In genomic region chrX:111680988-111681779, GRCh38 we compare ENCODE assay signal across 8 cellular contexts. TPM values are rescaled to one million over a fixed set of nuclear protein-coding genes. Genes with fewer than 3 reads are reported as not detected.
DNase-seq lines count a peak whose midpoint lies in the region; ATAC-seq lines count a peak whose summit lies in the region.

Gene ALG13, plus strand, starts transcription at chrX:111681170. Its CDS starts 49 bp downstream, at chrX:111681219.

- H3K27me3 Mint-ChIP-seq in dendritic cell treated with granulocyte-macrophage colony-stimulating factor and Interleukin-4, amounts not matched to agents 40 ng/mL and 50 ng/mL, for 4 days: no peaks in the 10 kb centered on the region

- ATAC-seq in GM19372 (IDR thresholded peaks at IDR 0.05; ENCODE audit: low read depth, unreplicated experiment): peak; percentile 96
- ATAC-seq in HG03558 (IDR thresholded peaks at IDR 0.05; ENCODE audit: extremely low read depth, unreplicated experiment): peak; percentile 93
- ATAC-seq in left lobe of liver: peak; percentile 97

- H3K36me3 Mint-ChIP-seq in dendritic cell treated with granulocyte-macrophage colony-stimulating factor and Interleukin-4, amounts not matched to agents 40 ng/mL and 50 ng/mL, for 4 days (ENCODE audit: low read depth): peaks cover 43% of the 10 kb centered on the region

- peak within 1 kb of the TSS; percentile 98 for H3K27ac Mint-ChIP-seq in dendritic cell treated with granulocyte-macrophage colony-stimulating factor and Interleukin-4, amounts not matched to agents 40 ng/mL and 50 ng/mL, for 4 days

- H3K4me3 Mint-ChIP-seq in dendritic cell treated with granulocyte-macrophage colony-stimulating factor and Interleukin-4, amounts not matched to agents 40 ng/mL and 50 ng/mL, for 4 days: peak within 1 kb of the TSS; percentile 91

- intact Hi-C loops in dendritic cell treated with granulocyte-macrophage colony-stimulating factor and Interleukin-4, amounts not matched to agents 40 ng/mL and 50 ng/mL, for 4 days (cut with micrococcal nuclease): no loop called here

- no peaks in the 10 kb centered on the region for H3K9me3 Mint-ChIP-seq in dendritic cell treated with granulocyte-macrophage colony-stimulating factor and Interleukin-4, amounts not matched to agents 40 ng/mL and 50 ng/mL, for 4 days

- DNase-seq in CD1c-positive myeloid dendritic cell (ENCODE audit: extremely low spot score) (peak; percentile 91), NCI-H748 (lab: John Stamatoyannopoulos, UW; ENCODE audit: unreplicated experiment) (peak; percentile 95), left lobe of liver (ENCODE audit: low spot score) (peak; percentile 86)
- peak; percentile 67 to 81 for DNase-seq in activated CD4-positive, alpha-beta T cell treated with anti-CD3 and anti-CD28 coated beads, Interleukin-2, amount 50 U/mL, for 24 hours (ENCODE audit: low read depth in 1 of 2, low spot score in 1 of 2)
- peak; percentile 83 for DNase-seq in stimulated activated CD4-positive, alpha-beta T cell treated with anti-CD3 and anti-CD28 coated beads, Interleukin-2, amount 100 ng/mL, for 4 hours (ENCODE audit: low read depth)

- H3K4me1 Mint-ChIP-seq in dendritic cell treated with granulocyte-macrophage colony-stimulating factor and Interleukin-4, amounts not matched to agents 40 ng/mL and 50 ng/mL, for 4 days (ENCODE audit: low read depth): peaks cover 12% of the 10 kb centered on the region

RNA-seq across cellular contexts. Expression of gene ALG13, which starts in this region (rescaled TPM):
- total RNA-seq in left lobe of liver: 20.6 TPM

Comparison
In these comparisons a context has a peak if more than half of its experiments do, and no peak if none do; other contexts are left out.
1. Peak in every context shown above with its lines: DNase-seq and ATAC-seq.